Comparison of ENCODE assay signal across 17 cellular contexts in the genomic region with DNA sequence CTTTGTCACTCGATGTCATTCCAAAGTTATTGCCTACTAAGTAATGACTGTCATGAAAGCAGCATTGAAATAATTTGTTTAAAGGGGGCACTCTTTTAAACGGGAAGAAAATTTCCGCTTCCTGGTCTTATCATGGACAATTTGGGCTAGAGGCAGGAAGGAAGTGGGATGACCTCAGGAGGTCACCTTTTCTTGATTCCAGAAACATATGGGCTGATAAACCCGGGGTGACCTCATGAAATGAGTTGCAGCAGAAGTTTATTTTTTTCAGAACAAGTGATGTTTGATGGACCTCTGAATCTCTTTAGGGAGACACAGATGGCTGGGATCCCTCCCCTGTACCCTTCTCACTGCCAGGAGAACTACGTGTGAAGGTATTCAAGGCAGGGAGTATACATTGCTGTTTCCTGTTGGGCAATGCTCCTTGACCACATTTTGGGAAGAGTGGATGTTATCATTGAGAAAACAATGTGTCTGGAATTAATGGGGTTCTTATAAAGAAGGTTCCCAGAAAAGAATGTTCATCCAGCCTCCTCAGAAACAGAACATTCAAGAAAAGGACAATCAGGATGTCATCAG.
"Had no signal": no experiment of that assay in that cellular context is flagged by ENCODE, and none has a peak within 500 bp of the region (broad histone marks: within the 10 kb centered on the region; RNA-seq: fewer than 3 reads in every experiment).

No MANE protein-coding gene starts in this region.

- H3K4me1 ChIP-seq: stomach had no signal

- DNase-seq: activated CD4-positive, alpha-beta T cell treated with anti-CD3 and anti-CD28 coated beads, Interleukin-2, amount 10 ng/mL, durations not matched to agents 24 days and 14 days; activated CD4-positive, CD25-positive, alpha-beta regulatory T cell; activated CD8-positive, alpha-beta memory T cell treated with anti-CD3 and anti-CD28 coated beads, Interleukin-2, amount 50 U/mL, for 4 hours; activated CD8-positive, alpha-beta T cell treated with anti-CD3 and anti-CD28 coated beads, Interleukin-2, amount 10 ng/mL, durations not matched to agents 7 days and 5 days; activated effector memory CD4-positive, alpha-beta T cell treated with anti-CD3 and anti-CD28 coated beads, Interleukin-2, amount 50 U/mL, for 16 hours; activated T-cell treated with anti-CD3 and anti-CD28 coated beads, Interleukin-2, amount 50 U/mL, for 48 hours; heart left ventricle; left colon; mesenchymal stem cell; psoas muscle; stimulated activated CD4-positive, alpha-beta T cell treated with anti-CD3 and anti-CD28 coated beads, Interleukin-1b, Interleukin-23, amount 100 ng/mL, for 48 hours; stomach; upper lobe of right lung had no signal

- ATAC-seq: activated CD8-positive, alpha-beta T cell treated with anti-CD3 and anti-CD28 coated beads, Interleukin-2, amount 10 ng/mL, durations not matched to agents 7 days and 5 days; activated naive CD4-positive, alpha-beta T cell treated with anti-CD3 and anti-CD28 coated beads, Interleukin-2, amount 50 U/mL, for 72 hours; left colon; psoas muscle; sciatic nerve; upper lobe of right lung had no signal

- H3K4me3 ChIP-seq: esophagus muscularis mucosa, heart left ventricle, psoas muscle, stomach, thoracic aorta, upper lobe of right lung had no signal

- H3K27ac ChIP-seq: esophagus muscularis mucosa, heart left ventricle, psoas muscle, stomach, thoracic aorta, upper lobe of right lung had no signal

- H3K9me3 ChIP-seq: esophagus muscularis mucosa, heart left ventricle, psoas muscle, stomach, thoracic aorta, upper lobe of right lung had no signal

- H3K27me3 ChIP-seq: esophagus muscularis mucosa, heart left ventricle, stomach, upper lobe of right lung had no signal
